ENCODE assay signal across 12 cellular contexts in genomic region chr3:106823706-106824105, GRCh38.
A peak's percentile ranks its signal among the peaks of the same experiment; 100 is the strongest.
DNase-seq lines count a peak whose midpoint lies in the region; ATAC-seq and TF ChIP-seq lines count a peak whose summit lies in the region.
"Had no signal": no experiment of that assay in that cellular context is flagged by ENCODE, and none has a peak within 500 bp of the region (broad histone marks: within the 10 kb centered on the region; RNA-seq: fewer than 3 reads in every experiment).

No MANE protein-coding gene starts in this region.

- peaks cover 53% of the 10 kb centered on the region for H3K4me1 Mint-ChIP-seq in WTC11
- H3K4me1 Mint-ChIP-seq: CD14-positive monocyte had no signal

- peaks cover 6% of the 10 kb centered on the region for H3K36me3 Mint-ChIP-seq in WTC11
- H3K36me3 Mint-ChIP-seq: CD14-positive monocyte; CD8-positive, alpha-beta T cell had no signal

- peaks cover 3% of the 10 kb centered on the region for H3K9me3 Mint-ChIP-seq in WTC11
- H3K9me3 Mint-ChIP-seq: CD8-positive, alpha-beta T cell had no signal

- ATAC-seq in WTC11, result no peak
- ATAC-seq: A549; CD8-positive, alpha-beta T cell; GM23338 had no signal

- H3K27me3 Mint-ChIP-seq in WTC11 (ENCODE audit: low read depth), result peaks cover 29% of the 10 kb centered on the region

- H3K4me3 Mint-ChIP-seq in WTC11, result no peak overlapping the region
- H3K4me3 Mint-ChIP-seq: CD14-positive monocyte; CD8-positive, alpha-beta T cell; GM23338 had no signal

- CTCF ChIA-PET in WTC11 (lab: Charles Lee), result no interaction called here

- no peak for DNase-seq in WTC11 (ENCODE audit: low spot score)
- DNase-seq in kidney tubule cell (ENCODE audit: low spot score), result peak; percentile 58
- peak; percentile 93 for DNase-seq in renal cortical epithelial cell (ENCODE audit: low read depth)
- DNase-seq in DMS 273 (lab: John Stamatoyannopoulos, UW; ENCODE audit: unreplicated experiment), result no peak
- no peak for DNase-seq in GOT3 (lab: John Stamatoyannopoulos, UW)
- DNase-seq in AG08395 (ENCODE audit: low spot score), result no peak
- DNase-seq: CD8-positive, alpha-beta T cell; COR-L47; GF-D8 had no signal

- peak overlapping the region; percentile 16; the same call in 1 of the 2 replicates for H3K27ac Mint-ChIP-seq in WTC11
- H3K27ac Mint-ChIP-seq: CD14-positive monocyte; CD8-positive, alpha-beta T cell; GM23338 had no signal

- POLR2A ChIA-PET in WTC11 (lab: Charles Lee), result no interaction called here

- TF ChIP-seq CTCF in WTC11 (IDR thresholded peaks at IDR 0.05), result no peak

TF ChIP-seq in WTC11, 78 proteins besides CTCF, POLR2A, EP300 and RAD21:
- TF ChIP-seq ATF2 (CRISPR knock-in tag; IDR thresholded peaks at IDR 0.05; ENCODE audit: borderline replicate concordance, low read depth) (no peak), NFE2L1 (CRISPR knock-in tag; IDR thresholded peaks at IDR 0.05) (no peak), NR2C2 (CRISPR knock-in tag; IDR thresholded peaks at IDR 0.05) (no peak), MLX (CRISPR knock-in tag; IDR thresholded peaks at IDR 0.05) (no peak), ZNF423 (CRISPR knock-in tag; IDR thresholded peaks at IDR 0.05) (no peak)

Comparison
In these comparisons a context has a peak if more than half of its experiments do, and no peak if none do; other contexts are left out.
1. DNase-seq: peak in kidney tubule cell (single experiment) and renal cortical epithelial cell (single experiment); none in WTC11 (single experiment), DMS 273 (single experiment), GOT3 (single experiment) and AG08395 (single experiment).